Comparison of ENCODE assay signal across 12 cellular contexts in the genomic region with DNA sequence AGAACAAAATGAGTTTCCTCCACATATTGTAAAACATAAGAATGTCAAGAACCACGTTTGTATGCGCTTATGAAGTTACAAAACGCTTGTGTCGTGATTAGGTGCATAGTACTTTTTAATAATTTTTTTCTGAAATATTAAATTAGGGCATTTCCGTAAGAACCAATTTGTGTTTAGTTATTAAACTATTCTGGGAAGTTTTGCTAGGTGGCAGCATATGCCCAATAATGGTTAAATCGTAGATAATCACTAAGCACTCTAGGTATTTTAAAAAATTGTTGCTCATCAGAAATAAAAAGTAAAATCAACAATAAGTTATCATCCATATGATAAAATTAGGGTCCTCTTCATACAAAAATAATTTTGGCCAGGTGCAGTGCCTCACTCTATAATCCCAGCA. TPM values are rescaled to one million over a fixed set of nuclear protein-coding genes. Genes with fewer than 3 reads are reported as not detected.
A peak's percentile ranks its signal among the peaks of the same experiment; 100 is the strongest.
DNase-seq lines count a peak whose midpoint lies in the region; ATAC-seq, FAIRE-seq and TF ChIP-seq lines count a peak whose summit lies in the region.
"Had no signal": no experiment of that assay in that cellular context is flagged by ENCODE, and none has a peak within 500 bp of the region (broad histone marks: within the 10 kb centered on the region; RNA-seq: fewer than 3 reads in every experiment).

No MANE protein-coding gene starts in this region.

- FAIRE-seq in bronchial epithelial cell (lab: Jason Lieb, UNC) = no peak

- WGBS in gastroesophageal sphincter (ENCODE audit: low coverage in 1 of 2), 2 donors = 61 to 69% methylated on average over 6 of the region's 6 CpGs

- H3K27me3 ChIP-seq in BE2C = no peaks in the 10 kb centered on the region
- no peaks in the 10 kb centered on the region for H3K27me3 ChIP-seq in bronchial epithelial cell (ENCODE audit: control insufficient read depth, insufficient read depth, low read length)
- no peaks in the 10 kb centered on the region for H3K27me3 ChIP-seq in gastroesophageal sphincter
- H3K27me3 ChIP-seq: thyroid gland had no signal

- H3K36me3 ChIP-seq in BE2C (peaks cover 6% of the 10 kb centered on the region; the same call in 1 of the 2 replicates), bronchial epithelial cell (ENCODE audit: control insufficient read depth, insufficient read depth, low read length) (no peaks in the 10 kb centered on the region), gastroesophageal sphincter (no peaks in the 10 kb centered on the region)
- H3K36me3 ChIP-seq: thyroid gland had no signal

- peaks cover 3% of the 10 kb centered on the region; the same call in 1 of the 2 replicates for H3K4me1 ChIP-seq in BE2C
- H3K4me1 ChIP-seq in gastroesophageal sphincter = peaks cover 13 to 42% (median 16%) of the 10 kb centered on the region in 3 donors

- peak; percentile 43 for TF ChIP-seq CTCF in BE2C (IDR thresholded peaks at IDR 0.05; ENCODE audit: low read depth, low read length)
- TF ChIP-seq CTCF in LNCAP (IDR thresholded peaks at IDR 0.05) = peak; percentile 46; the same call in 1 of the 2 replicates
- TF ChIP-seq CTCF in bronchial epithelial cell (IDR thresholded peaks at IDR 0.05; ENCODE audit: insufficient read depth, low read length, severe bottlenecking) = peak; percentile 8
- peak in 2 of 4 experiments; percentile 11 to 24 for TF ChIP-seq CTCF in gastroesophageal sphincter (IDR thresholded peaks at IDR 0.05)

- ATAC-seq in GM21737 (IDR thresholded peaks at IDR 0.05; ENCODE audit: unreplicated experiment) = no peak
- no peak for ATAC-seq in GM21786 (IDR thresholded peaks at IDR 0.05; ENCODE audit: unreplicated experiment)
- no peak for ATAC-seq in HG02642 (IDR thresholded peaks at IDR 0.05; ENCODE audit: poor library complexity, unreplicated experiment)
- ATAC-seq in gastroesophageal sphincter = no peak

- DNase-seq in BE2C (no peak), bronchial epithelial cell (ENCODE audit: low read depth) (peak; percentile 42), lung microvascular endothelial cell (ENCODE audit: low read depth in 2 of 2) (peak; percentile 64 to 73)
- DNase-seq: effector CD8-positive, alpha-beta T cell; NCI-H187 treated with DMSO at 0.1 percent for 48 hours; T-helper 1 cell; thyroid gland had no signal

- TF ChIP-seq EP300 in gastroesophageal sphincter (IDR thresholded peaks at IDR 0.05) = no peak

- H3K27ac ChIP-seq in gastroesophageal sphincter = no peak overlapping the region
- H3K27ac ChIP-seq: thyroid gland had no signal

- H3K4me3 ChIP-seq in BE2C (ENCODE audit: low read depth, low read length) (no peak overlapping the region), bronchial epithelial cell (ENCODE audit: low read depth, low read length) (no peak overlapping the region), gastroesophageal sphincter (no peak overlapping the region)
- H3K4me3 ChIP-seq: thyroid gland had no signal

- H3K9me3 ChIP-seq in BE2C = no peaks in the 10 kb centered on the region
- peaks cover 0 to 9% (median 0%) of the 10 kb centered on the region in 3 donors for H3K9me3 ChIP-seq in gastroesophageal sphincter
- H3K9me3 ChIP-seq: thyroid gland had no signal

- TF ChIP-seq POLR2A in gastroesophageal sphincter (IDR thresholded peaks at IDR 0.05) = no peak

RNA-seq across cellular contexts. Expression of gene SRFBP1, which starts 5.4 kb away (rescaled TPM):
- polyA plus RNA-seq in BE2C (2012; ENCODE audit: insufficient read depth, insufficient read length, low read depth) = 14.2 TPM
- total RNA-seq in bronchial epithelial cell = 17.1 and 21.0 TPM in 2 replicates
- total RNA-seq in lung microvascular endothelial cell = 11.1 and 20.0 TPM in 2 replicates
- 10 to 100 TPM; 13.1 to 19.8 (median 17.0) TPM for total RNA-seq in gastroesophageal sphincter
